Comparison of ENCODE assay signal across 9 cellular contexts in genomic region chr21:29080454-29080930, GRCh38. TPM values are rescaled to one million over a fixed set of nuclear protein-coding genes. Genes with fewer than 3 reads are reported as not detected.
DNase-seq lines count a peak whose midpoint lies in the region; ATAC-seq, FAIRE-seq and TF ChIP-seq lines count a peak whose summit lies in the region.
"Had no signal": no experiment of that assay in that cellular context is flagged by ENCODE, and none has a peak within 500 bp of the region (broad histone marks: within the 10 kb centered on the region; RNA-seq: fewer than 3 reads in every experiment).

No MANE protein-coding gene starts in this region.

- intact Hi-C loops in endothelial cell of umbilical vein (cut with micrococcal nuclease): no loop called here

- H4K20me1 ChIP-seq in endothelial cell of umbilical vein (replicated peaks; ENCODE audit: control insufficient read depth, extremely low read depth, insufficient read depth, low read length): no peaks in the 10 kb centered on the region

- POLR2A ChIA-PET in endothelial cell of umbilical vein (lab: Charles Lee): no interaction called here

- no peak for DNase-seq in GM19239 (ENCODE audit: insufficient read length, low spot score)
- DNase-seq in T-helper 17 cell: no peak
- DNase-seq in endothelial cell of umbilical vein (ENCODE audit: low read depth, low spot score): peak; percentile 28
- DNase-seq in NOMO-1 treated with DMSO at 0.1 percent for 48 hours (lab: John Stamatoyannopoulos, UW; ENCODE audit: unreplicated experiment): no peak
- DNase-seq in NCI-H1694 (lab: John Stamatoyannopoulos, UW): no peak
- DNase-seq: activated gamma-delta T cell treated with Interleukin-2 at 50 U/mL for 16 hours, NCI-H1105 treated with DMSO at 0.1 percent for 48 hours had no signal

- H3K36me3 Mint-ChIP-seq in T-helper 17 cell (ENCODE audit: low read depth): no peaks in the 10 kb centered on the region

- H3K27ac ChIP-seq in endothelial cell of umbilical vein (ENCODE audit: insufficient read depth, low read depth, low read length): no peak overlapping the region
- peak overlapping the region; percentile 10 for H3K27ac ChIP-seq in skeletal muscle tissue (ENCODE audit: low read depth, low read length)

- no peaks in the 10 kb centered on the region for H3K79me2 ChIP-seq in endothelial cell of umbilical vein (ENCODE audit: control insufficient read depth, insufficient read depth, low read length)

- H3K9ac ChIP-seq in endothelial cell of umbilical vein (replicated peaks; ENCODE audit: extremely low read depth, insufficient read depth, low read length) (no peak overlapping the region), skeletal muscle tissue (ENCODE audit: low read depth in 1 of 3, low read length in 3 of 3) (no peak overlapping the region)

- H3K4me1 ChIP-seq in endothelial cell of umbilical vein (ENCODE audit: control insufficient read depth, extremely low read depth, insufficient read depth, low read length) (peaks cover 17% of the 10 kb centered on the region), skeletal muscle tissue (ENCODE audit: control insufficient read depth in 3 of 3, insufficient read depth in 3 of 3, low read length in 3 of 3) (peaks cover 2 to 3% (median 3%) of the 10 kb centered on the region in 3 donors)

- H3K4me3 ChIP-seq in endothelial cell of umbilical vein (replicated peaks in 1 of 3; ENCODE audit: insufficient read depth in 1 of 3, low read depth in 1 of 3, low read length in 3 of 3) (no peak overlapping the region), skeletal muscle tissue (ENCODE audit: low read length in 3 of 3) (peak overlapping the region in 1 of 3 donors; percentile 3)

- no peak overlapping the region for H2AFZ ChIP-seq in endothelial cell of umbilical vein (ENCODE audit: low read depth, low read length)

- TF ChIP-seq CTCF in endothelial cell of umbilical vein (IDR thresholded peaks at IDR 0.05; ENCODE audit: extremely low read depth in 1 of 2, insufficient read depth in 1 of 2, low read depth in 1 of 2, low read length in 2 of 2): no peak

- no peak overlapping the region for H3K4me2 ChIP-seq in endothelial cell of umbilical vein (ENCODE audit: insufficient read depth, low read length)

- H3K27me3 ChIP-seq in endothelial cell of umbilical vein (ENCODE audit: control insufficient read depth in 2 of 2, insufficient read depth in 2 of 2, low read length in 2 of 2): no peaks in the 10 kb centered on the region
- no peaks in the 10 kb centered on the region for H3K27me3 ChIP-seq in skeletal muscle tissue (ENCODE audit: control insufficient read depth in 3 of 3, insufficient read depth in 3 of 3, low read length in 3 of 3)

- FAIRE-seq in GM19239 (lab: Jason Lieb, UNC) (peak; percentile 73), endothelial cell of umbilical vein (lab: Jason Lieb, UNC) (peak; percentile 24)

- no peaks in the 10 kb centered on the region for H3K9me3 ChIP-seq in T-helper 17 cell (ENCODE audit: control insufficient read depth, low read length, poor library complexity, severe bottlenecking)
- no peaks in the 10 kb centered on the region for H3K9me3 ChIP-seq in endothelial cell of umbilical vein (replicated peaks; ENCODE audit: control insufficient read depth, insufficient read depth, low read length)
- H3K9me3 ChIP-seq in skeletal muscle tissue (ENCODE audit: control insufficient read depth in 3 of 3, low read length in 3 of 3): no peaks in the 10 kb centered on the region

- dilution Hi-C loops in endothelial cell of umbilical vein (cut with MboI; ENCODE audit: extremely low pct_ligation_motif_present, low sequenced_read_pairs): no loop called here

- H3K36me3 ChIP-seq in endothelial cell of umbilical vein (ENCODE audit: control insufficient read depth in 2 of 2, extremely low read depth in 1 of 2, insufficient read depth in 2 of 2, low read length in 2 of 2) (no peaks in the 10 kb centered on the region), skeletal muscle tissue (ENCODE audit: control insufficient read depth in 3 of 3, insufficient read depth in 3 of 3, low read length in 3 of 3) (no peaks in the 10 kb centered on the region)

- ATAC-seq in T-helper 17 cell (peak; percentile 46), HG03469 (IDR thresholded peaks at IDR 0.05; ENCODE audit: unreplicated experiment) (no peak)

- CTCF ChIA-PET in endothelial cell of umbilical vein (lab: Charles Lee): interaction anchor here (0.8 to 1.2 kb wide), 3 partner anchors 9 to 296 kb away, joined by 4 to 6 read pairs (median 4); no protein-coding TSS in a partner anchor

- peak overlapping the region; percentile 90 for H3K27ac Mint-ChIP-seq in T-helper 17 cell

- no peaks in the 10 kb centered on the region for H3K27me3 Mint-ChIP-seq in T-helper 17 cell

- no TSS peak for BruUV-seq in endothelial cell of umbilical vein (replicated peaks; lab: Mats Ljungman, UMichigan)

- peak overlapping the region; percentile 62 for H3K4me3 Mint-ChIP-seq in T-helper 17 cell

- no peaks in the 10 kb centered on the region for H3K9me1 ChIP-seq in endothelial cell of umbilical vein (replicated peaks; ENCODE audit: control insufficient read depth, extremely low read depth, insufficient read depth, low read length)

- peaks cover 33% of the 10 kb centered on the region for H3K4me1 Mint-ChIP-seq in T-helper 17 cell

- TF ChIP-seq POLR2A in endothelial cell of umbilical vein (IDR thresholded peaks at IDR 0.05; ENCODE audit: low read depth, low read length): no peak

TF ChIP-seq in endothelial cell of umbilical vein, 7 proteins besides CTCF, POLR2A, EP300 and RAD21:
- TF ChIP-seq, protein P1, sequence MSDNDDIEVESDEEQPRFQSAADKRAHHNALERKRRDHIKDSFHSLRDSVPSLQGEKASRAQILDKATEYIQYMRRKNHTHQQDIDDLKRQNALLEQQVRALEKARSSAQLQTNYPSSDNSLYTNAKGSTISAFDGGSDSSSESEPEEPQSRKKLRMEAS (IDR thresholded peaks at IDR 0.05; ENCODE audit: insufficient read depth, insufficient read length): no peak
- TF ChIP-seq JUN (IDR thresholded peaks at IDR 0.05; ENCODE audit: borderline replicate concordance, insufficient read depth, insufficient read length, low read depth) (no peak), POLR2AphosphoS5 (IDR thresholded peaks at IDR 0.05; ENCODE audit: insufficient read depth, low read depth, low read length) (no peak), MYC (IDR thresholded peaks at IDR 0.05; ENCODE audit: low read depth, low read length) (no peak), FOS (IDR thresholded peaks at IDR 0.05; ENCODE audit: borderline replicate concordance, insufficient read depth, low read length) (no peak), EZH2 (IDR thresholded peaks at IDR 0.05; ENCODE audit: borderline replicate concordance, low read depth, low read length, severe bottlenecking) (no peak), GATA2 (IDR thresholded peaks at IDR 0.05; ENCODE audit: insufficient read depth, insufficient read length, low read depth, low read length) (no peak)

RNA-seq across cellular contexts. Expression of gene CCT8, which starts 7.0 kb away (rescaled TPM):
- total RNA-seq in T-helper 17 cell: 100 to 1,000 TPM in 1 of 2 donors, 10 to 100 TPM in 1; 90.3 to 109 TPM
- 212 and 213 TPM in 2 replicates for total RNA-seq in endothelial cell of umbilical vein
- polyA plus RNA-seq in endothelial cell of umbilical vein: 65.1 and 102 TPM in 2 replicates
- 146 and 166 TPM in 2 replicates for polyA plus RNA-seq in endothelial cell of umbilical vein (2011; cell fraction: cytosol; rRNA removed)
- 109 and 142 TPM in 2 replicates for polyA plus RNA-seq in endothelial cell of umbilical vein (2011; cell fraction: nucleus; rRNA removed)
- 279 and 365 TPM in 2 replicates for polyA plus RNA-seq in endothelial cell of umbilical vein (2012)
- 76.1 and 89.5 TPM in 2 replicates for polyA minus RNA-seq in endothelial cell of umbilical vein
- 145 TPM for polyA minus RNA-seq in endothelial cell of umbilical vein (2011; cell fraction: cytosol; rRNA and poly(A)+ RNA removed)
- 52.2 and 62.6 TPM in 2 replicates for polyA minus RNA-seq in endothelial cell of umbilical vein (2011; cell fraction: nucleus; rRNA and poly(A)+ RNA removed)
- 176 TPM for total RNA-seq in skeletal muscle tissue

RNA-seq across cellular contexts. Expression of gene MAP3K7CL, which starts 50.0 kb away (rescaled TPM):
- total RNA-seq in T-helper 17 cell: 10 to 100 TPM; 11.6 to 85.3 TPM
- 8.1 and 10.9 TPM in 2 replicates for total RNA-seq in endothelial cell of umbilical vein
- polyA plus RNA-seq in endothelial cell of umbilical vein: 4.5 and 6.1 TPM in 2 replicates
- 7.1 and 7.2 TPM in 2 replicates for polyA plus RNA-seq in endothelial cell of umbilical vein (2011; cell fraction: cytosol; rRNA removed)
- polyA plus RNA-seq in endothelial cell of umbilical vein (2011; cell fraction: nucleus; rRNA removed): 12.4 and 15.8 TPM in 2 replicates
- polyA plus RNA-seq in endothelial cell of umbilical vein (2012): 4.9 and 8.3 TPM in 2 replicates
- 9.3 and 14.8 TPM in 2 replicates for polyA minus RNA-seq in endothelial cell of umbilical vein
- 1.1 TPM for polyA minus RNA-seq in endothelial cell of umbilical vein (2011; cell fraction: cytosol; rRNA and poly(A)+ RNA removed)
- polyA minus RNA-seq in endothelial cell of umbilical vein (2011; cell fraction: nucleus; rRNA and poly(A)+ RNA removed): 12.3 and 13.5 TPM in 2 replicates
- 37.6 TPM for total RNA-seq in skeletal muscle tissue

RNA-seq across cellular contexts. Expression of gene USP16, which starts 56.0 kb away (rescaled TPM):
- total RNA-seq in T-helper 17 cell: 10 to 100 TPM; 65.5 to 75.3 TPM
- 29.3 and 31.3 TPM in 2 replicates for total RNA-seq in endothelial cell of umbilical vein
- 4.0 and 5.9 TPM in 2 replicates for polyA plus RNA-seq in endothelial cell of umbilical vein
- polyA plus RNA-seq in endothelial cell of umbilical vein (2011; cell fraction: cytosol; rRNA removed): 12.8 TPM in 2 replicates
- 27.1 and 38.2 TPM in 2 replicates for polyA plus RNA-seq in endothelial cell of umbilical vein (2011; cell fraction: nucleus; rRNA removed)
- 22.7 and 31.6 TPM in 2 replicates for polyA plus RNA-seq in endothelial cell of umbilical vein (2012)
- 10.8 and 11.6 TPM in 2 replicates for polyA minus RNA-seq in endothelial cell of umbilical vein
- polyA minus RNA-seq in endothelial cell of umbilical vein (2011; cell fraction: cytosol; rRNA and poly(A)+ RNA removed): 11.1 TPM
- polyA minus RNA-seq in endothelial cell of umbilical vein (2011; cell fraction: nucleus; rRNA and poly(A)+ RNA removed): 14.8 and 20.9 TPM in 2 replicates
- 17.2 TPM for total RNA-seq in skeletal muscle tissue
